9 cellular contexts compared by ENCODE assay signal in the genomic region with DNA sequence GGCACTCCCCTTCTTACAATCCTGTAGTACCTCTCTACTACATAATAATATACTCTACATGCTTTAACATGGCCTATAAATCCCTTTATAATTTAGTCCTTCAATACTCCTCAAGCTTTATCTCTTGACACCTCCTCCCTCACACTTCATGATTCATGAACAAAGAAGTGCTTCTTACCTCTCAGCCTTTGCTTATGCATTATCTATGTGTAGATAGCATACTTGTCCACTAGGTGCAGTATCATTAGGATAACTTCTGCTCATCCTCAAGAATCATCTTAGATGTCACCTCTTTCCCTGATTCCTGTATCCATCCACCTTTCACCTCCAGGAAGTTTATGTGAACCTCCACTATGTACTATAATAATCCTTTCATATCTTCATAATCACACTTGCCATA.
DNase-seq lines count a peak whose midpoint lies in the region; ATAC-seq and TF ChIP-seq lines count a peak whose summit lies in the region.
"Had no signal": no experiment of that assay in that cellular context is flagged by ENCODE, and none has a peak within 500 bp of the region (broad histone marks: within the 10 kb centered on the region; RNA-seq: fewer than 3 reads in every experiment).

No MANE protein-coding gene starts in this region.

- no peaks in the 10 kb centered on the region for H3K36me3 Mint-ChIP-seq in mesothelial cell of epicardium
- no peaks in the 10 kb centered on the region for H3K36me3 Mint-ChIP-seq in activated CD4-positive, alpha-beta T cell treated with anti-CD3 and anti-CD28 coated beads, Interleukin-2, amount 10 ng/mL, durations not matched to agents 7 days and 5 days (ENCODE audit: low read depth)

- in situ Hi-C loops in SK-MEL-5 (cut with HindIII; ENCODE audit: low pct_unique_long_range_greater_than_20kb, low sequenced_read_pairs) = no loop called here

- CTCF ChIA-PET in activated CD4-positive, alpha-beta T cell treated with anti-CD3 and anti-CD28 coated beads, Interleukin-2, amount 10 ng/mL, durations not matched to agents 7 days and 5 days (lab: Charles Lee) = no interaction called here

- POLR2A ChIA-PET in activated CD4-positive, alpha-beta T cell treated with anti-CD3 and anti-CD28 coated beads, Interleukin-2, amount 10 ng/mL, durations not matched to agents 7 days and 5 days (lab: Charles Lee) = no interaction called here

- H3K27me3 Mint-ChIP-seq in mesothelial cell of epicardium (ENCODE audit: low read depth) = peaks cover 12% of the 10 kb centered on the region
- no peaks in the 10 kb centered on the region for H3K27me3 Mint-ChIP-seq in activated CD4-positive, alpha-beta T cell treated with anti-CD3 and anti-CD28 coated beads, Interleukin-2, amount 10 ng/mL, durations not matched to agents 7 days and 5 days
- H3K27me3 Mint-ChIP-seq: central memory CD8-positive, alpha-beta T cell had no signal

- peak; percentile 19 for DNase-seq in SK-MEL-5 (ENCODE audit: low read depth, low spot score)
- DNase-seq in mesothelial cell of epicardium (ENCODE audit: low spot score in 2 of 2, unreplicated experiment in 2 of 2) = no peak
- DNase-seq in NCI-H1694 treated with DMSO at 0.1 percent for 48 hours (lab: John Stamatoyannopoulos, UW) = no peak
- DNase-seq in activated CD4-positive, alpha-beta T cell treated with anti-CD3 and anti-CD28 coated beads, Interleukin-2, amount 10 ng/mL, durations not matched to agents 7 days and 5 days = no peak
- DNase-seq in hepatic stellate cell (ENCODE audit: low spot score) = no peak

- H3K9me3 Mint-ChIP-seq in mesothelial cell of epicardium = peaks cover 20% of the 10 kb centered on the region
- no peaks in the 10 kb centered on the region for H3K9me3 Mint-ChIP-seq in activated CD4-positive, alpha-beta T cell treated with anti-CD3 and anti-CD28 coated beads, Interleukin-2, amount 10 ng/mL, durations not matched to agents 7 days and 5 days
- H3K9me3 Mint-ChIP-seq: activated T-helper 1 cell treated with anti-CD3 and anti-CD28 coated beads, Interleukin-12 subunit alpha, Interleukin-12 subunit beta, Interleukin-2, Interleukin-4 antibody, amounts not matched to agents 30 ng/mL and 10 ng/mL and 1 ng/mL, durations not matched to agents 14 hours and 24 hours and 36 hours had no signal

- no peak for TF ChIP-seq POLR2A in GM18505 (IDR thresholded peaks at IDR 0.05; ENCODE audit: borderline replicate concordance, extremely low read depth, insufficient read depth, insufficient read length)

- H3K4me3 Mint-ChIP-seq in mesothelial cell of epicardium = no peak overlapping the region
- no peak overlapping the region for H3K4me3 Mint-ChIP-seq in activated CD4-positive, alpha-beta T cell treated with anti-CD3 and anti-CD28 coated beads, Interleukin-2, amount 10 ng/mL, durations not matched to agents 7 days and 5 days
- H3K4me3 Mint-ChIP-seq: activated T-helper 1 cell treated with anti-CD3 and anti-CD28 coated beads, Interleukin-12 subunit alpha, Interleukin-12 subunit beta, Interleukin-2, Interleukin-4 antibody, amounts not matched to agents 30 ng/mL and 10 ng/mL and 1 ng/mL, durations not matched to agents 14 hours and 24 hours and 36 hours; central memory CD8-positive, alpha-beta T cell had no signal

- peak; percentile 27 for TF ChIP-seq CTCF in mesothelial cell of epicardium (IDR thresholded peaks at IDR 0.05; ENCODE audit: unreplicated experiment)

- peaks cover 5% of the 10 kb centered on the region for H3K4me1 Mint-ChIP-seq in mesothelial cell of epicardium
- H3K4me1 Mint-ChIP-seq in activated CD4-positive, alpha-beta T cell treated with anti-CD3 and anti-CD28 coated beads, Interleukin-2, amount 10 ng/mL, durations not matched to agents 7 days and 5 days = peaks cover 5% of the 10 kb centered on the region
- H3K4me1 Mint-ChIP-seq: central memory CD8-positive, alpha-beta T cell had no signal

- ATAC-seq in GM18505 (IDR thresholded peaks at IDR 0.05; ENCODE audit: unreplicated experiment) (peak; percentile 51), HG02981 (IDR thresholded peaks at IDR 0.05; ENCODE audit: unreplicated experiment) (peak; percentile 63)

- H3K27ac Mint-ChIP-seq in mesothelial cell of epicardium = no peak overlapping the region
- no peak overlapping the region for H3K27ac Mint-ChIP-seq in activated CD4-positive, alpha-beta T cell treated with anti-CD3 and anti-CD28 coated beads, Interleukin-2, amount 10 ng/mL, durations not matched to agents 7 days and 5 days
- H3K27ac Mint-ChIP-seq: activated T-helper 1 cell treated with anti-CD3 and anti-CD28 coated beads, Interleukin-12 subunit alpha, Interleukin-12 subunit beta, Interleukin-2, Interleukin-4 antibody, amounts not matched to agents 30 ng/mL and 10 ng/mL and 1 ng/mL, durations not matched to agents 14 hours and 24 hours and 36 hours had no signal
